In the genomic region with DNA sequence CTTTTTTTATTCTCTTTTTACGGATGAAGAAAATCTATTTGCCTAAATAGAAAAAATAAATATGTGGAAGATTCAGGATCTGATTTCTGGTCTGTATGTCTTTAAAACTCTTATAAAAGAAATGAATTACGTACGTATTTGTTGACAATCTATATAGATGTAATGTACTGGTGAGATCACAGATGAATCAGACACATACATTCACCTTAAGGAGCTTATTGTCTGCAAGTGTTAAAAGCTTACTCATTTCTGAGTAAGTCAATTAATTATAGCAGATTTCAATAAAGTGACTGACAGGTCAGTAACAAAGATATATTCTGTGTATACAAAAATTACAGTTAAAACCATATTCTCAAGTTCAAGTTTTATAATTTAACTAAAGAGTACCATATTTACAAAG, we compare ENCODE assay signal across 21 cellular contexts.
DNase-seq lines count a peak whose midpoint lies in the region; ATAC-seq, FAIRE-seq and TF ChIP-seq lines count a peak whose summit lies in the region.
"Had no signal": no experiment of that assay in that cellular context is flagged by ENCODE, and none has a peak within 500 bp of the region (broad histone marks: within the 10 kb centered on the region; RNA-seq: fewer than 3 reads in every experiment).

No MANE protein-coding gene starts in this region.

- H3K27ac Mint-ChIP-seq in osteocyte (ENCODE audit: unreplicated experiment) = no peak overlapping the region
- H3K27ac Mint-ChIP-seq: B cell; CD8-positive, alpha-beta T cell; GM23338; HFFc6 had no signal

- TF ChIP-seq CTCF in epithelial cell of esophagus (IDR thresholded peaks at IDR 0.05; ENCODE audit: insufficient read depth, low read depth, low read length, missing control alignments) (no peak), osteocyte (IDR thresholded peaks at IDR 0.05) (no peak)

- H3K4me1 Mint-ChIP-seq in osteocyte (ENCODE audit: unreplicated experiment) = no peaks in the 10 kb centered on the region
- H3K4me1 Mint-ChIP-seq: B cell; CD4-positive, CD25-positive, alpha-beta regulatory T cell had no signal

- no peaks in the 10 kb centered on the region for H3K27me3 Mint-ChIP-seq in osteocyte (ENCODE audit: unreplicated experiment)
- H3K27me3 Mint-ChIP-seq: B cell; CD4-positive, CD25-positive, alpha-beta regulatory T cell had no signal

- FAIRE-seq in frontal cortex (lab: Jason Lieb, UNC) = peak; percentile 40
- FAIRE-seq: A204.1, GM12891 had no signal

- DNase-seq in HPDE6-E6E7 (ENCODE audit: extremely low spot score) = peak; percentile 6
- peak; percentile 66 for DNase-seq in RKO (ENCODE audit: low spot score)
- peak; percentile 69 for DNase-seq in epithelial cell of esophagus (ENCODE audit: low read depth)
- no peak for DNase-seq in frontal cortex (ENCODE audit: low spot score in 2 of 2)
- no peak for DNase-seq in DMS53 (lab: John Stamatoyannopoulos, UW)
- no peak for DNase-seq in GM19238 (ENCODE audit: insufficient read length, low spot score)
- DNase-seq in osteocyte (ENCODE audit: extremely low spot score, unreplicated experiment) = no peak
- DNase-seq: Caco-2; CD4-positive, CD25-positive, alpha-beta regulatory T cell; CD8-positive, alpha-beta T cell; DMS 273 treated with DMSO at 0.1 percent for 48 hours; DMS79 treated with DMSO at 0.1 percent for 48 hours; GF-D8; HFFc6 had no signal

- no peak for ATAC-seq in GM18909 (IDR thresholded peaks at IDR 0.05; ENCODE audit: poor library complexity, unreplicated experiment)
- ATAC-seq: CD8-positive, alpha-beta T cell; GM23338 had no signal

- H3K36me3 Mint-ChIP-seq in osteocyte (ENCODE audit: unreplicated experiment) = no peaks in the 10 kb centered on the region
- H3K36me3 Mint-ChIP-seq: CD4-positive, CD25-positive, alpha-beta regulatory T cell; CD8-positive, alpha-beta T cell had no signal

- H3K4me3 ChIP-seq in epithelial cell of esophagus (ENCODE audit: low read length) = no peak overlapping the region
- H3K4me3 ChIP-seq: BLaER1, GM23338, HAP-1 had no signal

- H3K9me3 Mint-ChIP-seq in osteocyte (ENCODE audit: unreplicated experiment) = peaks cover 14% of the 10 kb centered on the region

- H3K4me3 Mint-ChIP-seq in osteocyte (ENCODE audit: unreplicated experiment) = no peak overlapping the region
- H3K4me3 Mint-ChIP-seq: B cell; CD4-positive, CD25-positive, alpha-beta regulatory T cell; CD8-positive, alpha-beta T cell; GM23338; HFFc6 had no signal

Comparison
In these comparisons a context has a peak if more than half of its experiments do, and no peak if none do; other contexts are left out.
1. DNase-seq: peak in HPDE6-E6E7 (single experiment), RKO (single experiment) and epithelial cell of esophagus (single experiment); none in frontal cortex (0 of 2), DMS53 (single experiment), GM19238 (single experiment) and osteocyte (single experiment).